Comparison of ENCODE assay signal across 11 cellular contexts in genomic region chr13:113532156-113532806, GRCh38. TPM values are rescaled to one million over a fixed set of nuclear protein-coding genes. Genes with fewer than 3 reads are reported as not detected.
DNase-seq lines count a peak whose midpoint lies in the region; ATAC-seq, FAIRE-seq and TF ChIP-seq lines count a peak whose summit lies in the region.
"Had no signal": no experiment of that assay in that cellular context is flagged by ENCODE, and none has a peak within 500 bp of the region (broad histone marks: within the 10 kb centered on the region; RNA-seq: fewer than 3 reads in every experiment).

No MANE protein-coding gene starts in this region.

- H3K4me1 ChIP-seq in CD8-positive, alpha-beta memory T cell (ENCODE audit: insufficient read depth, low read length), result no peaks in the 10 kb centered on the region
- H3K4me1 ChIP-seq in gastrocnemius medialis, result no peaks in the 10 kb centered on the region

- peak overlapping the region; percentile 6 for H3K27ac Mint-ChIP-seq in stimulated activated naive B cell treated with anti-CD40 and anti-IgM and Interleukin-4, amounts not matched to agents 10 μg/mL and 1 μg/mL and 100 μg/mL, for 72 hours
- H3K27ac Mint-ChIP-seq in CD8-positive, alpha-beta memory T cell, result peak overlapping the region in 1 of 8 donors; percentile 51

- no peaks in the 10 kb centered on the region for H3K27me3 Mint-ChIP-seq in stimulated activated naive B cell treated with anti-CD40 and anti-IgM and Interleukin-4, amounts not matched to agents 10 μg/mL and 1 μg/mL and 100 μg/mL, for 72 hours
- no peaks in the 10 kb centered on the region for H3K27me3 Mint-ChIP-seq in CD8-positive, alpha-beta memory T cell

- peaks cover 42 to 59% of the 10 kb centered on the region in 2 donors for H3K36me3 Mint-ChIP-seq in stimulated activated naive B cell treated with anti-CD40 and anti-IgM and Interleukin-4, amounts not matched to agents 10 μg/mL and 1 μg/mL and 100 μg/mL, for 72 hours
- H3K36me3 Mint-ChIP-seq in CD8-positive, alpha-beta memory T cell, result peaks cover 5 to 62% (median 24%) of the 10 kb centered on the region in 3 donors

- H3K4me1 Mint-ChIP-seq in stimulated activated naive B cell treated with anti-CD40 and anti-IgM and Interleukin-4, amounts not matched to agents 10 μg/mL and 1 μg/mL and 100 μg/mL, for 72 hours, result peaks cover 7 to 11% of the 10 kb centered on the region in 2 donors
- peaks cover 0 to 5% (median 3%) of the 10 kb centered on the region in 3 donors for H3K4me1 Mint-ChIP-seq in CD8-positive, alpha-beta memory T cell

- peaks cover 19% of the 10 kb centered on the region for H3K36me3 ChIP-seq in bronchial epithelial cell (ENCODE audit: control insufficient read depth, insufficient read depth, low read length)
- peaks cover 4% of the 10 kb centered on the region for H3K36me3 ChIP-seq in CD8-positive, alpha-beta memory T cell (ENCODE audit: insufficient read depth, low read length)
- peaks cover 0 to 16% of the 10 kb centered on the region in 2 donors for H3K36me3 ChIP-seq in gastrocnemius medialis

- H3K4me3 ChIP-seq in bronchial epithelial cell (ENCODE audit: low read depth, low read length), result no peak overlapping the region
- H3K4me3 ChIP-seq in CD8-positive, alpha-beta memory T cell (ENCODE audit: low read length), result no peak overlapping the region
- no peak overlapping the region for H3K4me3 ChIP-seq in gastrocnemius medialis

- no peak for ATAC-seq in stimulated activated naive B cell treated with anti-CD40 and anti-IgM and Interleukin-4, amounts not matched to agents 10 μg/mL and 1 μg/mL and 100 μg/mL, for 72 hours (replicated peaks)
- no peak for ATAC-seq in gastrocnemius medialis
- no peak for ATAC-seq in GM19452 (IDR thresholded peaks at IDR 0.05; ENCODE audit: unreplicated experiment)

- no peaks in the 10 kb centered on the region for H3K27me3 ChIP-seq in bronchial epithelial cell (ENCODE audit: control insufficient read depth, insufficient read depth, low read length)
- no peaks in the 10 kb centered on the region for H3K27me3 ChIP-seq in CD8-positive, alpha-beta memory T cell (ENCODE audit: insufficient read depth, low read length, poor library complexity, severe bottlenecking)
- H3K27me3 ChIP-seq in gastrocnemius medialis, result no peaks in the 10 kb centered on the region

- no peak for FAIRE-seq in HTR-8/SVneo (lab: Jason Lieb, UNC)
- FAIRE-seq in bronchial epithelial cell (lab: Jason Lieb, UNC), result no peak
- FAIRE-seq: GM18507 had no signal

- TF ChIP-seq CTCF in bronchial epithelial cell (IDR thresholded peaks at IDR 0.05; ENCODE audit: insufficient read depth, low read length, severe bottlenecking) (no peak), gastrocnemius medialis (IDR thresholded peaks at IDR 0.05 in 4 of 5, conservative IDR thresholded peaks at IDR 0.05 in 1 of 5) (no peak)

- in situ Hi-C loops in gastrocnemius medialis (cut with MboI; ENCODE audit: low sequenced_read_pairs in 4 of 4), result no loop called here

- CTCF ChIA-PET in CD8-positive, alpha-beta memory T cell (lab: Charles Lee), result no interaction called here

- H3K9me3 ChIP-seq in CD8-positive, alpha-beta memory T cell (ENCODE audit: low read length), result no peaks in the 10 kb centered on the region
- no peaks in the 10 kb centered on the region for H3K9me3 ChIP-seq in gastrocnemius medialis

- H3K4me3 Mint-ChIP-seq in stimulated activated naive B cell treated with anti-CD40 and anti-IgM and Interleukin-4, amounts not matched to agents 10 μg/mL and 1 μg/mL and 100 μg/mL, for 72 hours, result no peak overlapping the region
- H3K4me3 Mint-ChIP-seq in CD8-positive, alpha-beta memory T cell, result no peak overlapping the region

- intact Hi-C loops in gastrocnemius medialis (cut with DNase I; ENCODE audit: low total_unique reads), result no loop called here

- H3K27ac ChIP-seq in CD8-positive, alpha-beta memory T cell (ENCODE audit: low read depth, low read length), result no peak overlapping the region
- H3K27ac ChIP-seq in gastrocnemius medialis, result no peak overlapping the region

- peaks cover 2% of the 10 kb centered on the region in 2 donors for H3K9me3 Mint-ChIP-seq in stimulated activated naive B cell treated with anti-CD40 and anti-IgM and Interleukin-4, amounts not matched to agents 10 μg/mL and 1 μg/mL and 100 μg/mL, for 72 hours
- no peaks in the 10 kb centered on the region for H3K9me3 Mint-ChIP-seq in CD8-positive, alpha-beta memory T cell

- POLR2A ChIA-PET in CD8-positive, alpha-beta memory T cell (lab: Charles Lee), result no interaction called here

- no peak for TF ChIP-seq POLR2A in gastrocnemius medialis (IDR thresholded peaks at IDR 0.05)

- DNase-seq in HTR-8/SVneo (ENCODE audit: insufficient read length, low spot score) (peak; percentile 24), bronchial epithelial cell (ENCODE audit: low read depth) (peak; percentile 76), iPS-NIHi7 (ENCODE audit: extremely low spot score) (peak; percentile 76), RKO (ENCODE audit: low spot score) (no peak), gastrocnemius medialis (no peak)
- DNase-seq in stimulated activated naive B cell treated with anti-CD40 and anti-IgM and Interleukin-4, amounts not matched to agents 10 μg/mL and 1 μg/mL and 100 μg/mL, for 72 hours, result no peak
- no peak for DNase-seq in CD8-positive, alpha-beta memory T cell
- DNase-seq: activated T-cell treated with anti-CD3 and anti-CD28 coated beads, Interleukin-2, amount 50 U/mL, for 1 hour; NCI-H2107 had no signal

RNA-seq across cellular contexts. Expression of gene DCUN1D2, which starts 41.8 kb away (rescaled TPM):
- 14.2 and 16.3 TPM in 2 replicates for total RNA-seq in bronchial epithelial cell
- total RNA-seq in CD8-positive, alpha-beta memory T cell, result 10 to 100 TPM; 16.2 to 16.8 TPM
- 8.8 TPM for polyA plus RNA-seq in CD8-positive, alpha-beta memory T cell
- total RNA-seq in gastrocnemius medialis, result 10 to 100 TPM; 45.1 to 63.6 (median 56.0) TPM

RNA-seq across cellular contexts. Expression of gene TFDP1, which starts 52.3 kb away (rescaled TPM):
- total RNA-seq in bronchial epithelial cell (32.6 and 35.8 TPM in 2 replicates), gastrocnemius medialis (10 to 100 TPM; 14.9 to 35.4 (median 29.1) TPM)
- 100 to 1,000 TPM; 176 to 184 TPM for total RNA-seq in CD8-positive, alpha-beta memory T cell
- polyA plus RNA-seq in CD8-positive, alpha-beta memory T cell, result 59.6 TPM

Comparison
In these comparisons a context has a peak if more than half of its experiments do, and no peak if none do; other contexts are left out.
1. DNase-seq: peak in HTR-8/SVneo (single experiment), bronchial epithelial cell (single experiment) and iPS-NIHi7 (single experiment); none in stimulated activated naive B cell treated with anti-CD40 and anti-IgM and Interleukin-4, amounts not matched to agents 10 μg/mL and 1 μg/mL and 100 μg/mL, for 72 hours (single experiment), RKO (single experiment), CD8-positive, alpha-beta memory T cell (0 of 5) and gastrocnemius medialis (0 of 2).